In the genomic region with DNA sequence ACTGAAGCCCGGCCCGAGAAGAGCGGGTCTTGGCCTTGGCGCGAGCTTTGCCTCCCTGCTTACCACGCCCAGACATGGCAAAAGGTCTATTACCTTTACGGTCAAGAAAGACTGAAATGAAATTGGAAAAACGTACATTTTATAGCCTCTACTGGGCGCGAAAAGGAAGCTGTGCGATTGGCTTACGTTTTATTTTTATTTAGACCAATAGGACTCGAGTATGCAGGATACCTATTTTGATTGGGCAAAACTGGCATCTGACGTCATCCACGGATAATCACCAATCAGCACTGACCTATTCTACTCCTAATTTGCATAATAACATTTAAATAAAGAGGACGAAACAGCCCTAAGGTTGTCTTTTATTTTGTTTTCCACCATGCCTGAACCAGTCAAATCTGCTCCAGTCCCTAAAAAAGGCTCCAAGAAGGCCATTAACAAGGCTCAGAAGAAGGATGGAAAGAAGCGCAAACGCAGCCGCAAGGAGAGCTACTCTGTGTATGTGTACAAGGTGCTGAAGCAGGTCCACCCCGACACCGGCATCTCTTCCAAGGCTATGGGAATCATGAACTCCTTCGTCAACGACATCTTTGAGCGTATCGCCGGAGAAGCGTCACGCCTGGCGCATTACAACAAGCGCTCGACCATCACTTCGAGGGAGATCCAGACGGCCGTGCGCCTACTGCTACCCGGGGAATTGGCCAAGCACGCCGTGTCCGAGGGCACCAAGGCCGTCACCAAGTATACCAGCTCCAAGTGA, we compare ENCODE assay signal across 1 cellular context.
TF ChIP-seq lines count a peak whose summit lies in the region.

No MANE protein-coding gene starts in this region.

TF ChIP-seq in GM12878, 131 proteins besides CTCF, POLR2A, EP300 and RAD21 (continued from another document):
- TF ChIP-seq, protein P1, sequence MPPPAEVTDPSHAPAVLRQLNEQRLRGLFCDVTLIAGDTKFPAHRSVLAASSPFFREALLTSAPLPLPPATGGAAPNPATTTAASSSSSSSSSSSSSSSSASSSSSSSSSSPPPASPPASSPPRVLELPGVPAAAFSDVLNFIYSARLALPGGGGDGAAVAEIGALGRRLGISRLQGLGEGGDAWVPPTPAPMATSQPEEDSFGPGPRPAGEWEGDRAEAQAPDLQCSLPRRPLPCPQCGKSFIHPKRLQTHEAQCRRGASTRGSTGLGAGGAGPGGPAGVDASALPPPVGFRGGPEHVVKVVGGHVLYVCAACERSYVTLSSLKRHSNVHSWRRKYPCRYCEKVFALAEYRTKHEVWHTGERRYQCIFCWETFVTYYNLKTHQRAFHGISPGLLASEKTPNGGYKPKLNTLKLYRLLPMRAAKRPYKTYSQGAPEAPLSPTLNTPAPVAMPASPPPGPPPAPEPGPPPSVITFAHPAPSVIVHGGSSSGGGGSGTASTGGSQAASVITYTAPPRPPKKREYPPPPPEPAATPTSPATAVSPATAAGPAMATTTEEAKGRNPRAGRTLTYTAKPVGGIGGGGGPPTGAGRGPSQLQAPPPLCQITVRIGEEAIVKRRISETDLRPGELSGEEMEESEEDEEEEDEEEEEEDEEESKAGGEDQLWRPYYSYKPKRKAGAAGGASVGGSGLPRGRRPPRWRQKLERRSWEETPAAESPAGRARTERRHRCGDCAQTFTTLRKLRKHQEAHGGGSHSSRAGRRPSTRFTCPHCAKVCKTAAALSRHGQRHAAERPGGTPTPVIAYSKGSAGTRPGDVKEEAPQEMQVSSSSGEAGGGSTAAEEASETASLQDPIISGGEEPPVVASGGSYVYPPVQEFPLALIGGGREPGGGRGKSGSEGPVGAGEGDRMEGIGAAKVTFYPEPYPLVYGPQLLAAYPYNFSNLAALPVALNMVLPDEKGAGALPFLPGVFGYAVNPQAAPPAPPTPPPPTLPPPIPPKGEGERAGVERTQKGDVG (CRISPR knock-in tag; IDR thresholded peaks at IDR 0.05): no peak
- no peak for TF ChIP-seq EGR1 (IDR thresholded peaks at IDR 0.05; ENCODE audit: borderline replicate concordance in 1 of 2, low read depth in 2 of 2, low read length in 2 of 2)
- TF ChIP-seq BCL11A (IDR thresholded peaks at IDR 0.05; ENCODE audit: low read depth, low read length): no peak
- TF ChIP-seq HDAC6 (IDR thresholded peaks at IDR 0.05; ENCODE audit: unreplicated experiment): peak; percentile 7
- 0 out of 2 replicates have a peak, but pooled peaks have one; percentile 33 for TF ChIP-seq GATAD2B (conservative IDR thresholded peaks at IDR 0.05; ENCODE audit: low read depth)
- peak; percentile 28; the same call in 1 of the 2 replicates for TF ChIP-seq ZNF207 (IDR thresholded peaks at IDR 0.05; ENCODE audit: borderline replicate concordance)
- TF ChIP-seq FOS (IDR thresholded peaks at IDR 0.05; ENCODE audit: borderline replicate concordance, extremely low read depth, insufficient read length): peak; percentile 66
- no peak for TF ChIP-seq MYB (IDR thresholded peaks at IDR 0.05; ENCODE audit: borderline replicate concordance, low read depth, low read length)
- TF ChIP-seq, protein P2, sequence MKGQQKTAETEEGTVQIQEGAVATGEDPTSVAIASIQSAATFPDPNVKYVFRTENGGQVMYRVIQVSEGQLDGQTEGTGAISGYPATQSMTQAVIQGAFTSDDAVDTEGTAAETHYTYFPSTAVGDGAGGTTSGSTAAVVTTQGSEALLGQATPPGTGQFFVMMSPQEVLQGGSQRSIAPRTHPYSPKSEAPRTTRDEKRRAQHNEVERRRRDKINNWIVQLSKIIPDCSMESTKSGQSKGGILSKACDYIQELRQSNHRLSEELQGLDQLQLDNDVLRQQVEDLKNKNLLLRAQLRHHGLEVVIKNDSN (IDR thresholded peaks at IDR 0.05; ENCODE audit: borderline replicate concordance, extremely low read length, insufficient read depth, low read depth, low read length): no peak
- TF ChIP-seq POU2F2 (IDR thresholded peaks at IDR 0.05; ENCODE audit: borderline replicate concordance, low read depth, low read length): peak; percentile 98
- no peak; a peak in 1 of 4 replicates for TF ChIP-seq BHLHE40 (IDR thresholded peaks at IDR 0.05; ENCODE audit: borderline replicate concordance in 1 of 2, low read depth in 2 of 2, low read length in 1 of 2)
- no peak for TF ChIP-seq ZBTB11 (CRISPR knock-in tag; IDR thresholded peaks at IDR 0.05)
- peak; percentile 92 for TF ChIP-seq ZBED1 (IDR thresholded peaks at IDR 0.05; ENCODE audit: borderline replicate concordance)
- TF ChIP-seq SMAD1 (IDR thresholded peaks at IDR 0.05; ENCODE audit: low read depth, partially characterized antibody): peak; percentile 90
- TF ChIP-seq CBFB (IDR thresholded peaks at IDR 0.05; ENCODE audit: low read depth): no peak
- TF ChIP-seq, protein P3, sequence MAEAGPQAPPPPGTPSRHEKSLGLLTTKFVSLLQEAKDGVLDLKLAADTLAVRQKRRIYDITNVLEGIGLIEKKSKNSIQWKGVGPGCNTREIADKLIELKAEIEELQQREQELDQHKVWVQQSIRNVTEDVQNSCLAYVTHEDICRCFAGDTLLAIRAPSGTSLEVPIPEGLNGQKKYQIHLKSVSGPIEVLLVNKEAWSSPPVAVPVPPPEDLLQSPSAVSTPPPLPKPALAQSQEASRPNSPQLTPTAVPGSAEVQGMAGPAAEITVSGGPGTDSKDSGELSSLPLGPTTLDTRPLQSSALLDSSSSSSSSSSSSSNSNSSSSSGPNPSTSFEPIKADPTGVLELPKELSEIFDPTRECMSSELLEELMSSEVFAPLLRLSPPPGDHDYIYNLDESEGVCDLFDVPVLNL (IDR thresholded peaks at IDR 0.05; ENCODE audit: low read depth, low read length): peak; percentile 96
- TF ChIP-seq YY1 (IDR thresholded peaks at IDR 0.05; ENCODE audit: low read depth, low read length): 0 out of 2 replicates have a peak, but pooled peaks have one; percentile 9
- no peak for TF ChIP-seq SRF (IDR thresholded peaks at IDR 0.05; ENCODE audit: low read depth in 2 of 2, low read length in 2 of 2)
- TF ChIP-seq ELK1 (IDR thresholded peaks at IDR 0.05; ENCODE audit: low read depth, low read length): no peak
- TF ChIP-seq SIN3A (IDR thresholded peaks at IDR 0.05; ENCODE audit: low read depth, low read length): peak; percentile 78
- TF ChIP-seq STAT1 (conservative IDR thresholded peaks at IDR 0.05): no peak
- TF ChIP-seq SREBF2 (IDR thresholded peaks at IDR 0.05; ENCODE audit: low read length): no peak
- TF ChIP-seq REST (IDR thresholded peaks at IDR 0.05; ENCODE audit: low read depth, low read length): no peak
- TF ChIP-seq, protein P4, sequence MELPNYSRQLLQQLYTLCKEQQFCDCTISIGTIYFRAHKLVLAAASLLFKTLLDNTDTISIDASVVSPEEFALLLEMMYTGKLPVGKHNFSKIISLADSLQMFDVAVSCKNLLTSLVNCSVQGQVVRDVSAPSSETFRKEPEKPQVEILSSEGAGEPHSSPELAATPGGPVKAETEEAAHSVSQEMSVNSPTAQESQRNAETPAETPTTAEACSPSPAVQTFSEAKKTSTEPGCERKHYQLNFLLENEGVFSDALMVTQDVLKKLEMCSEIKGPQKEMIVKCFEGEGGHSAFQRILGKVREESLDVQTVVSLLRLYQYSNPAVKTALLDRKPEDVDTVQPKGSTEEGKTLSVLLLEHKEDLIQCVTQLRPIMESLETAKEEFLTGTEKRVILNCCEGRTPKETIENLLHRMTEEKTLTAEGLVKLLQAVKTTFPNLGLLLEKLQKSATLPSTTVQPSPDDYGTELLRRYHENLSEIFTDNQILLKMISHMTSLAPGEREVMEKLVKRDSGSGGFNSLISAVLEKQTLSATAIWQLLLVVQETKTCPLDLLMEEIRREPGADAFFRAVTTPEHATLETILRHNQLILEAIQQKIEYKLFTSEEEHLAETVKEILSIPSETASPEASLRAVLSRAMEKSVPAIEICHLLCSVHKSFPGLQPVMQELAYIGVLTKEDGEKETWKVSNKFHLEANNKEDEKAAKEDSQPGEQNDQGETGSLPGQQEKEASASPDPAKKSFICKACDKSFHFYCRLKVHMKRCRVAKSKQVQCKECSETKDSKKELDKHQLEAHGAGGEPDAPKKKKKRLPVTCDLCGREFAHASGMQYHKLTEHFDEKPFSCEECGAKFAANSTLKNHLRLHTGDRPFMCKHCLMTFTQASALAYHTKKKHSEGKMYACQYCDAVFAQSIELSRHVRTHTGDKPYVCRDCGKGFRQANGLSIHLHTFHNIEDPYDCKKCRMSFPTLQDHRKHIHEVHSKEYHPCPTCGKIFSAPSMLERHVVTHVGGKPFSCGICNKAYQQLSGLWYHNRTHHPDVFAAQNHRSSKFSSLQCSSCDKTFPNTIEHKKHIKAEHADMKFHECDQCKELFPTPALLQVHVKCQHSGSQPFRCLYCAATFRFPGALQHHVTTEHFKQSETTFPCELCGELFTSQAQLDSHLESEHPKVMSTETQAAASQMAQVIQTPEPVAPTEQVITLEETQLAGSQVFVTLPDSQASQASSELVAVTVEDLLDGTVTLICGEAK (IDR thresholded peaks at IDR 0.05; ENCODE audit: borderline replicate concordance): peak; percentile 53; the same call in 1 of the 2 replicates
